In the genomic region with DNA sequence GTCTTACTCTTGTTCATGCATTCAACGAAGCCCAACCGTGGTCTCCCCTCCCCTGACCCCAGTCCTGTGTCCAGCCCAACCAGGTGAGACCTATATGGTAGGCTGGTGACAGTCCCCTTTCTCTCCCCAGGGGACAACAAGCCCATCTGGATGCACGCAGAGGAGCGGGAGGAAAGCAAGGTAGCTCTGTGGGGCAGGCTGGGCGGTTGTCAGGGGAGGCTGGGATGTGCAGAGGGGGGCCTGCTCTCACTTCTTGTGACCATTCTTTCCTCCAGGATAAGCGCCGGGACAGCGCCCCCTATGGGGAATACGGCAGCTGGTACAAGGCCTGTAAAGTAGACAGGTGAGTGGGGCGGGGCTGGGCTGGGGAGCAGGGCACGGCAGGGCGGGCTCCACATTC, we compare ENCODE assay signal across 11 cellular contexts. TPM values are rescaled to one million over a fixed set of nuclear protein-coding genes. Genes with fewer than 3 reads are reported as not detected.
DNase-seq lines count a peak whose midpoint lies in the region; ATAC-seq, FAIRE-seq and TF ChIP-seq lines count a peak whose summit lies in the region.
"Had no signal": no experiment of that assay in that cellular context is flagged by ENCODE, and none has a peak within 500 bp of the region (broad histone marks: within the 10 kb centered on the region; RNA-seq: fewer than 3 reads in every experiment).

No MANE protein-coding gene starts in this region.

- H3K9ac ChIP-seq in endothelial cell of umbilical vein (replicated peaks; ENCODE audit: extremely low read depth, insufficient read depth, low read length): no peak overlapping the region
- no peak overlapping the region for H3K9ac ChIP-seq in stomach smooth muscle (ENCODE audit: low read length in 2 of 2)

- CTCF ChIA-PET in endothelial cell of umbilical vein (lab: Charles Lee): no interaction called here

- intact Hi-C loops in endothelial cell of umbilical vein (cut with micrococcal nuclease): no loop called here

- no peak overlapping the region for H3K27ac ChIP-seq in RWPE2 (ENCODE audit: poor library complexity, severe bottlenecking)
- H3K27ac ChIP-seq in endothelial cell of umbilical vein (ENCODE audit: insufficient read depth, low read depth, low read length): no peak overlapping the region
- H3K27ac ChIP-seq in stomach smooth muscle (ENCODE audit: low read length): peak overlapping the region; percentile 24

- peaks cover 12% of the 10 kb centered on the region for H3K79me2 ChIP-seq in endothelial cell of umbilical vein (ENCODE audit: control insufficient read depth, insufficient read depth, low read length)

- H3K9me1 ChIP-seq in endothelial cell of umbilical vein (replicated peaks; ENCODE audit: control insufficient read depth, extremely low read depth, insufficient read depth, low read length): no peaks in the 10 kb centered on the region

- TF ChIP-seq CTCF in RWPE2 (IDR thresholded peaks at IDR 0.05; ENCODE audit: poor library complexity, severe bottlenecking): peak; percentile 13
- TF ChIP-seq CTCF in endothelial cell of umbilical vein (IDR thresholded peaks at IDR 0.05; ENCODE audit: extremely low read depth in 1 of 2, insufficient read depth in 1 of 2, low read depth in 1 of 2, low read length in 2 of 2): peak; percentile 38 to 43

- H3K27me3 ChIP-seq in RWPE2 (ENCODE audit: insufficient read depth, poor library complexity, severe bottlenecking) (no peaks in the 10 kb centered on the region), endothelial cell of umbilical vein (ENCODE audit: control insufficient read depth in 2 of 2, insufficient read depth in 2 of 2, low read length in 2 of 2) (no peaks in the 10 kb centered on the region), stomach smooth muscle (ENCODE audit: control insufficient read depth in 1 of 2, insufficient read depth in 2 of 2, low read length in 2 of 2) (no peaks in the 10 kb centered on the region)

- no peak overlapping the region for H2AFZ ChIP-seq in endothelial cell of umbilical vein (ENCODE audit: low read depth, low read length)

- H3K4me1 ChIP-seq in RWPE2 (ENCODE audit: insufficient read depth, poor library complexity, severe bottlenecking) (no peaks in the 10 kb centered on the region), endothelial cell of umbilical vein (ENCODE audit: control insufficient read depth, extremely low read depth, insufficient read depth, low read length) (peaks cover 11% of the 10 kb centered on the region), stomach smooth muscle (ENCODE audit: control insufficient read depth, insufficient read depth, low read length) (peaks cover 31% of the 10 kb centered on the region)

- POLR2A ChIA-PET in endothelial cell of umbilical vein (lab: Charles Lee): no interaction called here

- dilution Hi-C loops in endothelial cell of umbilical vein (cut with MboI; ENCODE audit: extremely low pct_ligation_motif_present, low sequenced_read_pairs): no loop called here

- no peak for ATAC-seq in RWPE2 (ENCODE audit: low read depth)
- no peak for ATAC-seq in GM18909 (IDR thresholded peaks at IDR 0.05; ENCODE audit: poor library complexity, unreplicated experiment)

- no peak overlapping the region for H3K4me2 ChIP-seq in endothelial cell of umbilical vein (ENCODE audit: insufficient read depth, low read length)

- BruUV-seq in endothelial cell of umbilical vein (replicated peaks; lab: Mats Ljungman, UMichigan): no TSS peak

- no peak for FAIRE-seq in endothelial cell of umbilical vein (lab: Jason Lieb, UNC)

- H3K9me3 ChIP-seq in RWPE2 (ENCODE audit: severe bottlenecking): no peaks in the 10 kb centered on the region
- H3K9me3 ChIP-seq in endothelial cell of umbilical vein (replicated peaks; ENCODE audit: control insufficient read depth, insufficient read depth, low read length): no peaks in the 10 kb centered on the region
- H3K9me3 ChIP-seq in stomach smooth muscle (ENCODE audit: control insufficient read depth in 2 of 2, low read length in 2 of 2): no peaks in the 10 kb centered on the region

- DNase-seq in activated T-cell treated with anti-CD3 and anti-CD28 coated beads for 48 hours (ENCODE audit: low read depth) (peak; percentile 44), activated T-cell treated with anti-CD3 and anti-CD28 coated beads for 4 hours (no peak), RWPE2 (ENCODE audit: low spot score) (no peak), endothelial cell of umbilical vein (ENCODE audit: low read depth, low spot score) (no peak), glomerular visceral epithelial cell (ENCODE audit: extremely low spot score) (no peak), retina (no peak)
- DNase-seq: foreskin melanocyte, GOT3, NCI-H2171 had no signal

- H4K20me1 ChIP-seq in endothelial cell of umbilical vein (replicated peaks; ENCODE audit: control insufficient read depth, extremely low read depth, insufficient read depth, low read length): no peaks in the 10 kb centered on the region

- H3K36me3 ChIP-seq in RWPE2 (ENCODE audit: low read depth): peaks cover 27% of the 10 kb centered on the region
- peaks cover 0 to 39% of the 10 kb centered on the region in 2 experiments for H3K36me3 ChIP-seq in endothelial cell of umbilical vein (ENCODE audit: control insufficient read depth in 2 of 2, extremely low read depth in 1 of 2, insufficient read depth in 2 of 2, low read length in 2 of 2)
- H3K36me3 ChIP-seq in stomach smooth muscle (ENCODE audit: control insufficient read depth in 2 of 2, insufficient read depth in 2 of 2, low read length in 2 of 2): peaks cover 27 to 36% of the 10 kb centered on the region in 2 donors

- H3K4me3 ChIP-seq in RWPE2 (ENCODE audit: severe bottlenecking) (no peak overlapping the region), endothelial cell of umbilical vein (replicated peaks in 1 of 3; ENCODE audit: insufficient read depth in 1 of 3, low read depth in 1 of 3, low read length in 3 of 3) (no peak overlapping the region), stomach smooth muscle (ENCODE audit: low read length in 2 of 2) (no peak overlapping the region)

- TF ChIP-seq POLR2A in endothelial cell of umbilical vein (IDR thresholded peaks at IDR 0.05; ENCODE audit: low read depth, low read length): no peak

TF ChIP-seq in endothelial cell of umbilical vein, 7 proteins besides CTCF, POLR2A, EP300 and RAD21 (continues in another document):
- TF ChIP-seq, protein P1, sequence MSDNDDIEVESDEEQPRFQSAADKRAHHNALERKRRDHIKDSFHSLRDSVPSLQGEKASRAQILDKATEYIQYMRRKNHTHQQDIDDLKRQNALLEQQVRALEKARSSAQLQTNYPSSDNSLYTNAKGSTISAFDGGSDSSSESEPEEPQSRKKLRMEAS (IDR thresholded peaks at IDR 0.05; ENCODE audit: insufficient read depth, insufficient read length): no peak
- TF ChIP-seq POLR2AphosphoS5 (IDR thresholded peaks at IDR 0.05; ENCODE audit: insufficient read depth, low read depth, low read length) (no peak), MYC (IDR thresholded peaks at IDR 0.05; ENCODE audit: low read depth, low read length) (no peak)

RNA-seq across cellular contexts. Expression of a gene that starts 3.5 kb away (rescaled TPM):
- total RNA-seq in endothelial cell of umbilical vein: 171 and 177 TPM in 2 replicates
- 383 and 465 TPM in 2 replicates for polyA plus RNA-seq in endothelial cell of umbilical vein
- polyA plus RNA-seq in endothelial cell of umbilical vein (2011; cell fraction: cytosol; rRNA removed): 271 and 287 TPM in 2 replicates
- polyA plus RNA-seq in endothelial cell of umbilical vein (2011; cell fraction: nucleus; rRNA removed): 117 and 129 TPM in 2 replicates
- 185 and 190 TPM in 2 replicates for polyA plus RNA-seq in endothelial cell of umbilical vein (2012)
- polyA minus RNA-seq in endothelial cell of umbilical vein: 213 and 227 TPM in 2 replicates
- polyA minus RNA-seq in endothelial cell of umbilical vein (2011; cell fraction: cytosol; rRNA and poly(A)+ RNA removed): 118 TPM
- 31.0 and 34.3 TPM in 2 replicates for polyA minus RNA-seq in endothelial cell of umbilical vein (2011; cell fraction: nucleus; rRNA and poly(A)+ RNA removed)

RNA-seq across cellular contexts. Expression of a gene that starts 7.4 kb away (rescaled TPM):
- 39.2 and 40.5 TPM in 2 replicates for total RNA-seq in endothelial cell of umbilical vein
- polyA plus RNA-seq in endothelial cell of umbilical vein: 20.7 and 24.0 TPM in 2 replicates
- polyA plus RNA-seq in endothelial cell of umbilical vein (2011; cell fraction: cytosol; rRNA removed): 15.7 and 18.9 TPM in 2 replicates
- 50.7 and 54.4 TPM in 2 replicates for polyA plus RNA-seq in endothelial cell of umbilical vein (2011; cell fraction: nucleus; rRNA removed)
- polyA plus RNA-seq in endothelial cell of umbilical vein (2012): 26.9 and 32.7 TPM in 2 replicates
- 20.0 and 25.8 TPM in 2 replicates for polyA minus RNA-seq in endothelial cell of umbilical vein
- 26.3 TPM for polyA minus RNA-seq in endothelial cell of umbilical vein (2011; cell fraction: cytosol; rRNA and poly(A)+ RNA removed)
- 15.4 and 17.8 TPM in 2 replicates for polyA minus RNA-seq in endothelial cell of umbilical vein (2011; cell fraction: nucleus; rRNA and poly(A)+ RNA removed)

RNA-seq across cellular contexts. Expression of a gene that starts 13.1 kb away (rescaled TPM):
- total RNA-seq in endothelial cell of umbilical vein: 0.78 and 1.2 TPM in 2 replicates
- polyA plus RNA-seq in endothelial cell of umbilical vein: 0.46 and 0.91 TPM in 2 replicates
- 0.30 and 0.56 TPM in 2 replicates for polyA plus RNA-seq in endothelial cell of umbilical vein (2011; cell fraction: cytosol; rRNA removed)
- polyA plus RNA-seq in endothelial cell of umbilical vein (2011; cell fraction: nucleus; rRNA removed): 1.9 and 2.1 TPM in 2 replicates
- 0.55 and 0.74 TPM in 2 replicates for polyA plus RNA-seq in endothelial cell of umbilical vein (2012)
- 0.75 TPM in 1 of 2 replicates, not detected in the other for polyA minus RNA-seq in endothelial cell of umbilical vein
- polyA minus RNA-seq in endothelial cell of umbilical vein (2011; cell fraction: cytosol; rRNA and poly(A)+ RNA removed): not detected
- polyA minus RNA-seq in endothelial cell of umbilical vein (2011; cell fraction: nucleus; rRNA and poly(A)+ RNA removed): 0.38 and 0.82 TPM in 2 replicates

RNA-seq across cellular contexts. Expression of a gene that starts 24.1 kb away (rescaled TPM):
- 104 and 123 TPM in 2 replicates for total RNA-seq in endothelial cell of umbilical vein
- polyA plus RNA-seq in endothelial cell of umbilical vein: 271 and 383 TPM in 2 replicates
- 178 and 186 TPM in 2 replicates for polyA plus RNA-seq in endothelial cell of umbilical vein (2011; cell fraction: cytosol; rRNA removed)
- polyA plus RNA-seq in endothelial cell of umbilical vein (2011; cell fraction: nucleus; rRNA removed): 117 and 128 TPM in 2 replicates
- 110 and 156 TPM in 2 replicates for polyA plus RNA-seq in endothelial cell of umbilical vein (2012)
- polyA minus RNA-seq in endothelial cell of umbilical vein: 163 and 172 TPM in 2 replicates
- polyA minus RNA-seq in endothelial cell of umbilical vein (2011; cell fraction: cytosol; rRNA and poly(A)+ RNA removed): 190 TPM
- polyA minus RNA-seq in endothelial cell of umbilical vein (2011; cell fraction: nucleus; rRNA and poly(A)+ RNA removed): 26.3 and 28.1 TPM in 2 replicates

RNA-seq across cellular contexts. Expression of a gene that starts 26.8 kb away (rescaled TPM):
- not detected in 2 replicates for total RNA-seq in endothelial cell of umbilical vein
- 0.03 TPM in 1 of 2 replicates, not detected in the other for polyA plus RNA-seq in endothelial cell of umbilical vein
- not detected in 2 replicates for polyA plus RNA-seq in endothelial cell of umbilical vein (2011; cell fraction: cytosol; rRNA removed)
- polyA plus RNA-seq in endothelial cell of umbilical vein (2011; cell fraction: nucleus; rRNA removed): not detected in 2 replicates
- 0.10 TPM in 1 of 2 replicates, not detected in the other for polyA plus RNA-seq in endothelial cell of umbilical vein (2012)
- not detected in 2 replicates for polyA minus RNA-seq in endothelial cell of umbilical vein
- not detected for polyA minus RNA-seq in endothelial cell of umbilical vein (2011; cell fraction: cytosol; rRNA and poly(A)+ RNA removed)
- polyA minus RNA-seq in endothelial cell of umbilical vein (2011; cell fraction: nucleus; rRNA and poly(A)+ RNA removed): not detected in 2 replicates
